1 cellular context compared by ENCODE assay signal in genomic region chr2:196592331-196592911, GRCh38.
TF ChIP-seq lines count a peak whose summit lies in the region.

No MANE protein-coding gene starts in this region.

TF ChIP-seq in K562, 482 proteins besides CTCF, POLR2A, EP300 and RAD21 (continued from another document):
- TF ChIP-seq HOMEZ (CRISPR knock-in tag; IDR thresholded peaks at IDR 0.05) (no peak), RBM17 (IDR thresholded peaks at IDR 0.05; ENCODE audit: borderline replicate concordance, low read depth, low read length) (no peak), MNT (conservative IDR thresholded peaks at IDR 0.05) (no peak), DMBX1 (CRISPR knock-in tag; IDR thresholded peaks at IDR 0.05; ENCODE audit: borderline replicate concordance) (no peak), ZNF586 (CRISPR knock-in tag; conservative IDR thresholded peaks at IDR 0.05) (no peak), ZNF354B (CRISPR knock-in tag; IDR thresholded peaks at IDR 0.05) (no peak), NFATC3 (IDR thresholded peaks at IDR 0.05) (no peak), NKRF (IDR thresholded peaks at IDR 0.05; ENCODE audit: borderline replicate concordance) (no peak), HMBOX1 (IDR thresholded peaks at IDR 0.05) (no peak), MEIS2 (IDR thresholded peaks at IDR 0.05; ENCODE audit: partially characterized antibody) (no peak), SREBF1 (IDR thresholded peaks at IDR 0.05; ENCODE audit: borderline replicate concordance, low read depth, low read length) (no peak)
